22 cellular contexts compared by ENCODE assay signal in the genomic region with DNA sequence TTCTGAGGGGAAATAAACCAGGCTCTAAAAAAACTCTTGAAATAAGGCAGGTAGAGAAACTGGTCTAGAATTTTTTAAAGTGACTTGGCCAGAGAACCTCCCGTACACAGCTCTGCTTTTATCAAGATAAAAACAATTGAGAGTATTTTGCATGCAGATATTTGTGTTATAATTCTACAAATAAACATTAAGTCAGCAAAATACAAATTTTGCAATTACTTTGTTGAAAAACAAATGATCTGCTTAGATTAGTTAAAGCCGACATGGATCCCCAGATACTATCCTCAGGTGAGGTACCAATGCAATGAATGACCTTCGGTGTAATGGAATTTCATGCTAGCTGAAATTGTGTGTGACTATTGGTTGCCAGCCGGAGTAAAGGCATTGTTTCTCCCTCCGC.
DNase-seq lines count a peak whose midpoint lies in the region; ATAC-seq, FAIRE-seq and TF ChIP-seq lines count a peak whose summit lies in the region.
"Had no signal": no experiment of that assay in that cellular context is flagged by ENCODE, and none has a peak within 500 bp of the region (broad histone marks: within the 10 kb centered on the region; RNA-seq: fewer than 3 reads in every experiment).

No MANE protein-coding gene starts in this region.

- no peak overlapping the region for H3K14ac ChIP-seq in IMR-90 (replicated peaks; ENCODE audit: low read depth, low read length)

- H3K56ac ChIP-seq in IMR-90 (ENCODE audit: extremely low read depth, insufficient read depth, low read length) (no peak overlapping the region), mesendoderm (ENCODE audit: low read length) (no peak overlapping the region)

- H3K18ac ChIP-seq in IMR-90 (ENCODE audit: low read depth, low read length): no peak overlapping the region
- H3K18ac ChIP-seq in mesendoderm (ENCODE audit: low read length): no peak overlapping the region

- H3K9me1 ChIP-seq in IMR-90 (ENCODE audit: insufficient read depth, low read length): no peaks in the 10 kb centered on the region

- H2BK5ac ChIP-seq in IMR-90 (ENCODE audit: low read depth, low read length, poor library complexity, severe bottlenecking) (no peak overlapping the region), mesendoderm (ENCODE audit: low read length) (no peak overlapping the region)

- no peak overlapping the region for H3K4me2 ChIP-seq in IMR-90 (ENCODE audit: low read depth, low read length)
- no peak overlapping the region for H3K4me2 ChIP-seq in mesendoderm (ENCODE audit: low read length)
- H3K4me2 ChIP-seq: A549, GM23338 had no signal

- no peaks in the 10 kb centered on the region for H3K79me1 ChIP-seq in IMR-90 (ENCODE audit: low read depth in 1 of 2, low read length in 2 of 2)
- no peaks in the 10 kb centered on the region for H3K79me1 ChIP-seq in mesendoderm (ENCODE audit: low read length)

- H3K4me1 ChIP-seq in IMR-90 (ENCODE audit: control insufficient read depth, insufficient read depth, low read length): peaks cover 4% of the 10 kb centered on the region; the same call in 1 of the 2 replicates
- H3K4me1 ChIP-seq in mesendoderm (ENCODE audit: control insufficient read depth, low read depth, low read length): peaks cover 2% of the 10 kb centered on the region
- H3K4me1 ChIP-seq in ovary (ENCODE audit: insufficient read depth): no peaks in the 10 kb centered on the region
- H3K4me1 ChIP-seq: A549 had no signal

- H2AK9ac ChIP-seq in IMR-90 (replicated peaks; ENCODE audit: low read depth, low read length, poor library complexity): no peak overlapping the region

- no peak overlapping the region for H2BK120ac ChIP-seq in IMR-90 (ENCODE audit: low read depth, low read length)
- H2BK120ac ChIP-seq in mesendoderm (ENCODE audit: low read depth, low read length): no peak overlapping the region

- no peak overlapping the region for H2AFZ ChIP-seq in IMR-90 (replicated peaks; ENCODE audit: low read length, poor library complexity)
- H2AFZ ChIP-seq: GM23338 had no signal

- BruUV-seq in IMR-90 (replicated peaks; lab: Mats Ljungman, UMichigan): no TSS peak

- H4K91ac ChIP-seq in IMR-90 (ENCODE audit: insufficient read depth, low read depth, low read length): no peak overlapping the region

- H4K5ac ChIP-seq in IMR-90 (ENCODE audit: low read depth, low read length): no peak overlapping the region
- H4K5ac ChIP-seq in mesendoderm (ENCODE audit: low read length): no peak overlapping the region

- TF ChIP-seq POLR2A in IMR-90 (IDR thresholded peaks at IDR 0.05; ENCODE audit: low read depth, low read length) (no peak), ovary (IDR thresholded peaks at IDR 0.05) (no peak)

- CTCF ChIA-PET in IMR-90 (lab: Yijun Ruan, JAX): no interaction called here

- in situ Hi-C loops in IMR-90 (cut with MboI; ENCODE audit: low sequenced_read_pairs): no loop called here

- no peak for TF ChIP-seq RAD21 in IMR-90 (IDR thresholded peaks at IDR 0.05; ENCODE audit: low read length)

- no peaks in the 10 kb centered on the region for H3K79me2 ChIP-seq in mesendoderm (ENCODE audit: control insufficient read depth, insufficient read depth, low read length)

- no peak overlapping the region for H3K23ac ChIP-seq in IMR-90 (ENCODE audit: low read depth, low read length)
- H3K23ac ChIP-seq in mesendoderm (ENCODE audit: low read length): no peak overlapping the region

- no CpG with 5 or more reads among the region's 5 CpGs for WGBS in IMR-90 (ENCODE audit: extremely low coverage in 2 of 2, insufficient read length in 1 of 2), 2 experiments
- WGBS in mesendoderm (ENCODE audit: extremely low coverage, insufficient coverage, low lambda C conversion rate): no CpG with 5 or more reads among the region's 5 CpGs
- WGBS in ovary, 3 donors: 95 to 96% (median 95%) methylated on average over 5 of the region's 5 CpGs

- H3K9me3 ChIP-seq in IMR-90 (ENCODE audit: control insufficient read depth, insufficient read depth, low read length): no peaks in the 10 kb centered on the region
- no peaks in the 10 kb centered on the region for H3K9me3 ChIP-seq in ovary
- H3K9me3 ChIP-seq: A549 had no signal

- no peak overlapping the region for H2BK20ac ChIP-seq in IMR-90 (ENCODE audit: low read depth, low read length)

- TF ChIP-seq CTCF in IMR-90 (conservative IDR thresholded peaks at IDR 0.05; ENCODE audit: low read depth, low read length): no peak
- no peak for TF ChIP-seq CTCF in ovary (IDR thresholded peaks at IDR 0.05)

- H3K27ac ChIP-seq in IMR-90 (ENCODE audit: insufficient read depth, low read length): no peak overlapping the region
- H3K27ac ChIP-seq in mesendoderm (ENCODE audit: low read depth, low read length): no peak overlapping the region
- H3K27ac ChIP-seq in ovary: no peak overlapping the region
- H3K27ac ChIP-seq: A549 had no signal

- dilution Hi-C loops in IMR-90 (cut with HindIII; ENCODE audit: low sequenced_read_pairs, unreplicated experiment): no loop called here

- H3K36me3 ChIP-seq in IMR-90 (ENCODE audit: control insufficient read depth, insufficient read depth, low read length) (no peaks in the 10 kb centered on the region), mesendoderm (ENCODE audit: control insufficient read depth, insufficient read depth, low read length) (no peaks in the 10 kb centered on the region), ovary (no peaks in the 10 kb centered on the region)

- intact Hi-C loops in IMR-90 (cut with micrococcal nuclease) (no loop called here), ovary (cut with DNase I) (no loop called here)

- no peak for ATAC-seq in IMR-90 (ENCODE audit: low read depth)
- ATAC-seq: A549, GM23338, HCT116 had no signal

- H3K27me3 ChIP-seq in IMR-90 (ENCODE audit: control insufficient read depth, insufficient read depth, low read length) (no peaks in the 10 kb centered on the region), mesendoderm (ENCODE audit: insufficient read depth, low read length, poor library complexity) (no peaks in the 10 kb centered on the region), ovary (no peaks in the 10 kb centered on the region)

- H3K4me3 ChIP-seq in IMR-90 (ENCODE audit: insufficient read depth, low read depth, low read length) (no peak overlapping the region), mesendoderm (ENCODE audit: low read length) (no peak overlapping the region), ovary (no peak overlapping the region)
- H3K4me3 ChIP-seq: A549, GM23338 had no signal

- H3K4ac ChIP-seq in IMR-90 (ENCODE audit: low read depth, low read length) (no peak overlapping the region), mesendoderm (ENCODE audit: low read depth, low read length) (no peak overlapping the region)

- peak; percentile 57 for FAIRE-seq in HTR-8/SVneo (lab: Jason Lieb, UNC)
- FAIRE-seq: A549, GM12891, GM18507 had no signal

- H4K8ac ChIP-seq in IMR-90 (ENCODE audit: low read depth in 2 of 2, low read length in 2 of 2) (no peak overlapping the region), mesendoderm (ENCODE audit: low read depth, low read length) (no peak overlapping the region)

- DNase-seq in HTR-8/SVneo (ENCODE audit: insufficient read length, low spot score) (no peak), IMR-90 (no peak), mesendoderm (no peak), RPMI8226 (no peak), ovary (no peak)
- no peak for DNase-seq in activated CD4-positive, alpha-beta T cell treated with anti-CD3 and anti-CD28 coated beads for 48 hours
- DNase-seq: 8988T; ACHN; AML-193; C1 segment of cervical spinal cord; Calu3; CD4-positive, alpha-beta memory T cell; COR-L47; DMS53; DMS79 treated with DMSO at 0.1 percent for 48 hours; GF-D8; H9 had no signal

- H2AK5ac ChIP-seq in IMR-90 (ENCODE audit: low read depth, low read length) (no peak overlapping the region), mesendoderm (ENCODE audit: low read length) (no peak overlapping the region)

- no peaks in the 10 kb centered on the region for H4K20me1 ChIP-seq in IMR-90 (ENCODE audit: insufficient read depth, low read length)

- TF ChIP-seq EP300 in ovary (IDR thresholded peaks at IDR 0.05): no peak

- H2BK15ac ChIP-seq in IMR-90 (ENCODE audit: low read depth, low read length) (no peak overlapping the region), mesendoderm (replicated peaks; ENCODE audit: low read depth) (peak overlapping the region; percentile 57)

- H3K9ac ChIP-seq in IMR-90 (ENCODE audit: low read depth, low read length): no peak overlapping the region
- no peak overlapping the region for H3K9ac ChIP-seq in mesendoderm (ENCODE audit: low read length)

- POLR2A ChIA-PET in IMR-90 (lab: Charles Lee; ENCODE audit: unreplicated experiment): no interaction called here

TF ChIP-seq in IMR-90, 13 proteins besides CTCF, POLR2A, EP300 and RAD21:
- TF ChIP-seq USF2 (IDR thresholded peaks at IDR 0.05; ENCODE audit: low read depth, low read length) (no peak), MAFK (IDR thresholded peaks at IDR 0.05; ENCODE audit: low read depth, low read length) (peak; percentile 34; the same call in 1 of the 2 replicates)
